13 cellular contexts compared by ENCODE assay signal in the genomic region with DNA sequence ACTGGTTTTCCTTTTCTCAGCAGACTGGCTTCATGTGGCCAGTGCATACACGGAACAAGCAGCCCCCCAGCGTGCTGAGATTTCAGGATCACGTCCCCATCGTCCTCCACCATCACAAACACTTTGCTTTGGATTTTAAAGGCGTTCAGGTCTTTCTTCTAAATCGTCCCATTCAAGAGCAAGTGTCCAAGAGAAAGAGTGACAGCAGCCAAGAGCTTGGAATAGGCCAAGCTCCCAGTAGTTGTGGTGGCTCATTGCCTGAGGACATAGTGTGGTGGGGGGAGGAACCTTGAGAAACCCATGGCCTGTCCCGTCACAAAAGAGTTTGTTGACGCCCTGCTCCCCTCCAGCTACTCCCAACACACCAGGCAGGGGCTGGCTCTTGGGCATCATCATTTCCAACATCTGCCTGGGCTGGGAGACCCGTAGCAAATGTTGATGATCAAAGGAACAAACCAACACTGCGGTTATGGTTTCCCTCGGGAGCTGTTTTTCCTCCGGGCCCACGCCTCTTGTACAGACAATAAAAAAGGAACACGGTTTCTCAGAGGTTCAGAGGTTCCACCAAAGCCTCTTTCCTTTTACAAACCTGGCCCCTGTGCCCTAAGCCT. TPM values are rescaled to one million over a fixed set of nuclear protein-coding genes. Genes with fewer than 3 reads are reported as not detected.
DNase-seq lines count a peak whose midpoint lies in the region; ATAC-seq, FAIRE-seq and TF ChIP-seq lines count a peak whose summit lies in the region.
"Had no signal": no experiment of that assay in that cellular context is flagged by ENCODE, and none has a peak within 500 bp of the region (broad histone marks: within the 10 kb centered on the region; RNA-seq: fewer than 3 reads in every experiment).

No MANE protein-coding gene starts in this region.

- peaks cover 6% of the 10 kb centered on the region for H3K36me3 Mint-ChIP-seq in brain

- peak overlapping the region; percentile 13; the same call in 1 of the 2 replicates for H3K9ac ChIP-seq in HepG2 (ENCODE audit: insufficient read depth, low read depth, low read length)

- CTCF ChIA-PET in HepG2 (lab: Yijun Ruan, JAX; ENCODE audit: low intra/inter-chr PET ratio, low total read pairs), result interaction anchor here (0.6 to 1.6 kb wide), 6 partner anchors 27 to 211 kb away, joined by 3 to 10 read pairs (median 5); no protein-coding TSS in a partner anchor

- in situ Hi-C loops in HepG2 (cut with HindIII; ENCODE audit: extremely low pct_ligation_motif_present, low pct_unique_long_range_greater_than_20kb), result loop anchor here (5.0 kb wide), 1 partner anchor 192 kb away; no protein-coding TSS in a partner anchor

- no peaks in the 10 kb centered on the region for H4K20me1 ChIP-seq in HepG2 (ENCODE audit: insufficient read depth, low read length)

- H3K4me2 ChIP-seq in HepG2 (ENCODE audit: low read depth, low read length), result peak overlapping the region; percentile 81

- FAIRE-seq in HepG2 (lab: Jason Lieb, UNC), result no peak

- H3K27ac Mint-ChIP-seq in brain, result peak overlapping the region in 4 of 5 experiments; percentile 51 to 90 (median 80)
- H3K27ac Mint-ChIP-seq: activated CD8-positive, alpha-beta T cell treated with anti-CD3 and anti-CD28 coated beads for 36 hours had no signal

- H3K9me3 ChIP-seq in HepG2 (ENCODE audit: low read length) (no peaks in the 10 kb centered on the region), right lobe of liver (no peaks in the 10 kb centered on the region), uterus (no peaks in the 10 kb centered on the region)
- H3K9me3 ChIP-seq: lower lobe of right lung had no signal

- no peaks in the 10 kb centered on the region for H3K27me3 Mint-ChIP-seq in brain
- H3K27me3 Mint-ChIP-seq: activated CD8-positive, alpha-beta T cell treated with anti-CD3 and anti-CD28 coated beads for 36 hours had no signal

- H3K79me2 ChIP-seq in HepG2 (ENCODE audit: insufficient read depth, low read length), result no peaks in the 10 kb centered on the region

- WGBS in HepG2 (ENCODE audit: low lambda C conversion rate), result 27% methylated on average over 11 of the region's 14 CpGs
- WGBS in right lobe of liver (ENCODE audit: insufficient coverage, low coverage, low lambda C conversion rate, missing lambda C conversion rate), result 57% methylated on average over 10 of the region's 14 CpGs

- POLR2A ChIA-PET in HepG2 (lab: Yijun Ruan, JAX), result interaction anchor here (1.0 to 1.5 kb wide), 3 partner anchors 20 to 92 kb away, joined by 3 to 4 read pairs (median 4); partner anchors contain the start of gene FADS3

- H3K9me3 Mint-ChIP-seq in brain, result no peaks in the 10 kb centered on the region
- H3K9me3 Mint-ChIP-seq: activated CD8-positive, alpha-beta T cell treated with anti-CD3 and anti-CD28 coated beads for 36 hours had no signal

- peak; percentile 6 for ATAC-seq in HepG2
- no peak for ATAC-seq in right lobe of liver
- ATAC-seq in HG02610 (IDR thresholded peaks at IDR 0.05; ENCODE audit: unreplicated experiment), result no peak

- TF ChIP-seq EP300 in HepG2 (IDR thresholded peaks at IDR 0.05; ENCODE audit: low read depth in 2 of 2, low read length in 2 of 2) (no peak), HepG2 (CRISPR knock-in tag; IDR thresholded peaks at IDR 0.05; ENCODE audit: borderline replicate concordance) (no peak)

- intact Hi-C loops in HepG2 (cut with micrococcal nuclease; ENCODE audit: unreplicated experiment), result loop anchor here (2.0 kb wide), 1 partner anchor 212 kb away; no protein-coding TSS in a partner anchor
- intact Hi-C loops in right lobe of liver (cut with DNase I), result no loop called here
- intact Hi-C loops in uterus (cut with DNase I; ENCODE audit: low total_unique reads), result no loop called here

- H3K27ac ChIP-seq in HepG2 (ENCODE audit: extremely low read length, insufficient read depth, low read length), result no peak overlapping the region
- H3K27ac ChIP-seq in right lobe of liver, result no peak overlapping the region
- peak overlapping the region; percentile 58 to 66 for H3K27ac ChIP-seq in uterus
- H3K27ac ChIP-seq: foreskin keratinocyte, lower lobe of right lung had no signal

- no peak for TF ChIP-seq RAD21 in HepG2 (CRISPR knock-in tag; IDR thresholded peaks at IDR 0.05)

- DNase-seq in HepG2 (ENCODE audit: low spot score) (no peak), right lobe of liver (no peak), medulla oblongata (ENCODE audit: extremely low spot score) (peak; percentile 41), uterus (no peak), NCI-H748 (lab: John Stamatoyannopoulos, UW; ENCODE audit: unreplicated experiment) (no peak), SKM-1 treated with dmso at 0.1 percent for 144 hours (lab: John Stamatoyannopoulos, UW; ENCODE audit: unreplicated experiment) (no peak)
- DNase-seq: NCI-H2029, SIG-M5 had no signal

- peaks cover 22% of the 10 kb centered on the region for H3K4me1 Mint-ChIP-seq in brain

- H2AFZ ChIP-seq in HepG2 (ENCODE audit: low read length), result no peak overlapping the region

- peaks cover 0 to under 1% of the 10 kb centered on the region in 2 experiments; a peak in 2 of 5 replicates for H3K36me3 ChIP-seq in HepG2 (replicated peaks in 1 of 2; ENCODE audit: control insufficient read depth in 1 of 2, insufficient read depth in 2 of 2, low read length in 2 of 2)
- no peaks in the 10 kb centered on the region for H3K36me3 ChIP-seq in right lobe of liver
- H3K36me3 ChIP-seq in uterus, result no peaks in the 10 kb centered on the region

- H3K4me3 ChIP-seq in HepG2 (replicated peaks in 1 of 3; ENCODE audit: insufficient read depth in 1 of 3, low read depth in 2 of 3, low read length in 3 of 3) (peak overlapping the region in 1 of 3 experiments; percentile 44; a peak in 1 of 6 replicates), right lobe of liver (no peak overlapping the region), uterus (no peak overlapping the region)
- H3K4me3 ChIP-seq: lower lobe of right lung had no signal

- H3K4me3 Mint-ChIP-seq in brain, result peak overlapping the region in 1 of 5 experiments; percentile 23

- H3K27me3 ChIP-seq in HepG2 (ENCODE audit: control insufficient read depth in 1 of 2, insufficient read depth in 2 of 2, low read length in 2 of 2) (peaks cover 0 to 6% of the 10 kb centered on the region in 2 experiments; a peak in 1 of 5 replicates), right lobe of liver (no peaks in the 10 kb centered on the region), uterus (no peaks in the 10 kb centered on the region)

- H3K4me1 ChIP-seq in HepG2 (ENCODE audit: insufficient read depth, low read length) (peaks cover 26% of the 10 kb centered on the region), right lobe of liver (no peaks in the 10 kb centered on the region), uterus (no peaks in the 10 kb centered on the region)
- H3K4me1 ChIP-seq: foreskin keratinocyte had no signal

- TF ChIP-seq CTCF in HepG2 (CRISPR knock-in tag; IDR thresholded peaks at IDR 0.05) (no peak), right lobe of liver (IDR thresholded peaks at IDR 0.05) (no peak), brain (conservative IDR thresholded peaks at IDR 0.05) (no peak), uterus (IDR thresholded peaks at IDR 0.05) (no peak)

- TF ChIP-seq POLR2A in HepG2 (IDR thresholded peaks at IDR 0.05; ENCODE audit: insufficient read depth in 1 of 2, low read depth in 2 of 2, low read length in 2 of 2) (no peak), right lobe of liver (IDR thresholded peaks at IDR 0.05) (no peak), uterus (IDR thresholded peaks at IDR 0.05) (no peak)

- BruUV-seq in HepG2 (replicated peaks; lab: Mats Ljungman, UMichigan), result no TSS peak

RNA-seq across cellular contexts. Expression of gene FADS3, which starts 20.8 kb away (rescaled TPM):
- total RNA-seq in HepG2 (2016; rRNA removed; fragmentation: Illumina TruSeq; extraction: Trizol), result 4.5 and 13.4 TPM in 2 replicates
- total RNA-seq in HepG2 (2016; cell fraction: cytosol; rRNA removed; fragmentation: Illumina TruSeq; extraction: Trizol; ENCODE audit: low read depth), result 8.3 and 10.6 TPM in 2 replicates
- total RNA-seq in HepG2 (2016; cell fraction: insoluble cytoplasmic fraction; rRNA removed; fragmentation: Illumina TruSeq; extraction: Trizol), result 3.4 and 13.2 TPM in 2 replicates
- total RNA-seq in HepG2 (2016; cell fraction: membrane; rRNA removed; fragmentation: Illumina TruSeq; extraction: Trizol), result 7.7 and 10.7 TPM in 2 replicates
- total RNA-seq in HepG2 (2016; cell fraction: nucleus; rRNA removed; fragmentation: Illumina TruSeq; extraction: Trizol), result 12.9 and 21.0 TPM in 2 replicates
- polyA plus RNA-seq in HepG2 (2011; rRNA removed), result 23.2 and 36.6 TPM in 2 replicates
- 13.7 and 17.5 TPM in 2 replicates for polyA plus RNA-seq in HepG2 (2011; cell fraction: cytosol; rRNA removed)
- 236 and 242 TPM in 2 replicates for polyA plus RNA-seq in HepG2 (2011; cell fraction: nucleus; rRNA removed)
- 5.1 and 11.5 TPM in 2 replicates for polyA plus RNA-seq in HepG2 (2012)
- polyA plus RNA-seq in HepG2 (2016; cell fraction: cytosol; fragmentation: Illumina TruSeq; extraction: Trizol; ENCODE audit: low read depth), result 8.0 and 9.6 TPM in 2 replicates
- 4.7 and 5.0 TPM in 2 replicates for polyA plus RNA-seq in HepG2 (2016; cell fraction: insoluble cytoplasmic fraction; fragmentation: Illumina TruSeq; extraction: Trizol; ENCODE audit: low read depth)
- polyA plus RNA-seq in HepG2 (2016; cell fraction: membrane; fragmentation: Illumina TruSeq; extraction: Trizol; ENCODE audit: low read depth), result 7.9 and 9.0 TPM in 2 replicates
- 36.8 and 37.1 TPM in 2 replicates for polyA plus RNA-seq in HepG2 (2016; cell fraction: nucleus; fragmentation: Illumina TruSeq; extraction: Trizol; ENCODE audit: insufficient read depth, low read depth)
- polyA minus RNA-seq in HepG2 (2011; rRNA and poly(A)+ RNA removed; ENCODE audit: low replicate concordance), result 30.7 and 67.4 TPM in 2 replicates
- polyA minus RNA-seq in HepG2 (2011; cell fraction: cytosol; rRNA and poly(A)+ RNA removed), result 10.5 and 13.0 TPM in 2 replicates
- 10.9 and 15.8 TPM in 2 replicates for polyA minus RNA-seq in HepG2 (2011; cell fraction: nucleus; rRNA and poly(A)+ RNA removed)
- 10 to 100 TPM; 13.0 to 69.8 (median 22.7) TPM for total RNA-seq in right lobe of liver
- 13.7 TPM for polyA plus RNA-seq in brain (ENCODE audit: insufficient read depth, low read depth, low replicate concordance)
- total RNA-seq in uterus, result 10 to 100 TPM; 18.2 to 74.6 (median 32.0) TPM

RNA-seq across cellular contexts. Expression of gene FADS2, which starts 42.4 kb away (rescaled TPM):
- total RNA-seq in HepG2 (2016; rRNA removed; fragmentation: Illumina TruSeq; extraction: Trizol), result 54.7 and 124 TPM in 2 replicates
- total RNA-seq in HepG2 (2016; cell fraction: cytosol; rRNA removed; fragmentation: Illumina TruSeq; extraction: Trizol; ENCODE audit: low read depth), result 17.6 and 17.8 TPM in 2 replicates
- 51.3 and 120 TPM in 2 replicates for total RNA-seq in HepG2 (2016; cell fraction: insoluble cytoplasmic fraction; rRNA removed; fragmentation: Illumina TruSeq; extraction: Trizol)
- 42.1 and 45.1 TPM in 2 replicates for total RNA-seq in HepG2 (2016; cell fraction: membrane; rRNA removed; fragmentation: Illumina TruSeq; extraction: Trizol)
- total RNA-seq in HepG2 (2016; cell fraction: nucleus; rRNA removed; fragmentation: Illumina TruSeq; extraction: Trizol), result 103 and 115 TPM in 2 replicates
- 90.1 and 125 TPM in 2 replicates for polyA plus RNA-seq in HepG2 (2011; rRNA removed)
- 66.9 and 93.5 TPM in 2 replicates for polyA plus RNA-seq in HepG2 (2011; cell fraction: cytosol; rRNA removed)
- polyA plus RNA-seq in HepG2 (2011; cell fraction: nucleus; rRNA removed), result 77.8 and 97.6 TPM in 2 replicates
- polyA plus RNA-seq in HepG2 (2012), result 111 and 112 TPM in 2 replicates
- 16.3 and 18.5 TPM in 2 replicates for polyA plus RNA-seq in HepG2 (2016; cell fraction: cytosol; fragmentation: Illumina TruSeq; extraction: Trizol; ENCODE audit: low read depth)
- polyA plus RNA-seq in HepG2 (2016; cell fraction: insoluble cytoplasmic fraction; fragmentation: Illumina TruSeq; extraction: Trizol; ENCODE audit: low read depth), result 43.7 and 53.6 TPM in 2 replicates
- polyA plus RNA-seq in HepG2 (2016; cell fraction: membrane; fragmentation: Illumina TruSeq; extraction: Trizol; ENCODE audit: low read depth), result 27.1 and 32.3 TPM in 2 replicates
- polyA plus RNA-seq in HepG2 (2016; cell fraction: nucleus; fragmentation: Illumina TruSeq; extraction: Trizol; ENCODE audit: insufficient read depth, low read depth), result 153 and 164 TPM in 2 replicates
- 240 and 324 TPM in 2 replicates for polyA minus RNA-seq in HepG2 (2011; rRNA and poly(A)+ RNA removed; ENCODE audit: low replicate concordance)
- polyA minus RNA-seq in HepG2 (2011; cell fraction: cytosol; rRNA and poly(A)+ RNA removed), result 65.5 and 71.3 TPM in 2 replicates
- polyA minus RNA-seq in HepG2 (2011; cell fraction: nucleus; rRNA and poly(A)+ RNA removed), result 23.2 and 36.6 TPM in 2 replicates
- total RNA-seq in right lobe of liver, result 100 to 1,000 TPM in 4 of 6 experiments, 1 to 10 TPM in 2; 4.2 to 166 (median 110) TPM
- polyA plus RNA-seq in brain (ENCODE audit: insufficient read depth, low read depth, low replicate concordance), result 266 TPM
- total RNA-seq in uterus, result 100 to 1,000 TPM in 2 of 4 donors, 10 to 100 TPM in 2; 13.5 to 117 (median 84.9) TPM

RNA-seq across cellular contexts. Expression of gene RAB3IL1, which starts 46.8 kb away (rescaled TPM):
- total RNA-seq in HepG2 (2016; rRNA removed; fragmentation: Illumina TruSeq; extraction: Trizol) (1.2 and 1.3 TPM in 2 replicates), right lobe of liver (1 to 10 TPM; 3.2 to 9.1 (median 4.2) TPM), uterus (10 to 100 TPM; 12.6 to 60.3 (median 26.8) TPM)
- total RNA-seq in HepG2 (2016; cell fraction: cytosol; rRNA removed; fragmentation: Illumina TruSeq; extraction: Trizol; ENCODE audit: low read depth), result 0.61 and 2.5 TPM in 2 replicates
- total RNA-seq in HepG2 (2016; cell fraction: insoluble cytoplasmic fraction; rRNA removed; fragmentation: Illumina TruSeq; extraction: Trizol), result 1.2 and 1.4 TPM in 2 replicates
- 1.2 and 1.4 TPM in 2 replicates for total RNA-seq in HepG2 (2016; cell fraction: membrane; rRNA removed; fragmentation: Illumina TruSeq; extraction: Trizol)
- total RNA-seq in HepG2 (2016; cell fraction: nucleus; rRNA removed; fragmentation: Illumina TruSeq; extraction: Trizol), result 0.72 and 0.84 TPM in 2 replicates
- polyA plus RNA-seq in HepG2 (2011; rRNA removed) (2.0 and 2.2 TPM in 2 replicates), brain (ENCODE audit: insufficient read depth, low read depth, low replicate concordance) (5.9 TPM)
- polyA plus RNA-seq in HepG2 (2011; cell fraction: cytosol; rRNA removed), result 1.3 and 3.0 TPM in 2 replicates
- polyA plus RNA-seq in HepG2 (2011; cell fraction: nucleus; rRNA removed), result 2.5 and 3.7 TPM in 2 replicates
- 1.4 and 2.3 TPM in 2 replicates for polyA plus RNA-seq in HepG2 (2012)
- polyA plus RNA-seq in HepG2 (2016; cell fraction: cytosol; fragmentation: Illumina TruSeq; extraction: Trizol; ENCODE audit: low read depth), result 1.5 and 1.7 TPM in 2 replicates
- 1.9 and 2.5 TPM in 2 replicates for polyA plus RNA-seq in HepG2 (2016; cell fraction: insoluble cytoplasmic fraction; fragmentation: Illumina TruSeq; extraction: Trizol; ENCODE audit: low read depth)
- polyA plus RNA-seq in HepG2 (2016; cell fraction: membrane; fragmentation: Illumina TruSeq; extraction: Trizol; ENCODE audit: low read depth), result 1.9 and 2.3 TPM in 2 replicates
- polyA plus RNA-seq in HepG2 (2016; cell fraction: nucleus; fragmentation: Illumina TruSeq; extraction: Trizol; ENCODE audit: insufficient read depth, low read depth), result 2.9 and 6.6 TPM in 2 replicates
- polyA minus RNA-seq in HepG2 (2011; rRNA and poly(A)+ RNA removed; ENCODE audit: low replicate concordance), result 2.6 and 7.7 TPM in 2 replicates
- polyA minus RNA-seq in HepG2 (2011; cell fraction: cytosol; rRNA and poly(A)+ RNA removed), result 2.8 and 11.9 TPM in 2 replicates
- 1.1 and 1.3 TPM in 2 replicates for polyA minus RNA-seq in HepG2 (2011; cell fraction: nucleus; rRNA and poly(A)+ RNA removed)
- total RNA-seq: activated CD8-positive, alpha-beta T cell treated with anti-CD3 and anti-CD28 coated beads for 36 hours had no signal

RNA-seq across cellular contexts. Expression of gene FADS1, which starts 53.7 kb away (rescaled TPM):
- total RNA-seq in HepG2 (2016; rRNA removed; fragmentation: Illumina TruSeq; extraction: Trizol), result 65.8 and 108 TPM in 2 replicates
- total RNA-seq in HepG2 (2016; cell fraction: cytosol; rRNA removed; fragmentation: Illumina TruSeq; extraction: Trizol; ENCODE audit: low read depth), result 28.4 and 32.7 TPM in 2 replicates
- 63.3 and 108 TPM in 2 replicates for total RNA-seq in HepG2 (2016; cell fraction: insoluble cytoplasmic fraction; rRNA removed; fragmentation: Illumina TruSeq; extraction: Trizol)
- 64.5 and 65.2 TPM in 2 replicates for total RNA-seq in HepG2 (2016; cell fraction: membrane; rRNA removed; fragmentation: Illumina TruSeq; extraction: Trizol)
- 91.8 and 110 TPM in 2 replicates for total RNA-seq in HepG2 (2016; cell fraction: nucleus; rRNA removed; fragmentation: Illumina TruSeq; extraction: Trizol)
- 91.8 and 98.4 TPM in 2 replicates for polyA plus RNA-seq in HepG2 (2011; rRNA removed)
- polyA plus RNA-seq in HepG2 (2011; cell fraction: cytosol; rRNA removed), result 80.8 and 110 TPM in 2 replicates
- polyA plus RNA-seq in HepG2 (2011; cell fraction: nucleus; rRNA removed), result 56.1 and 66.5 TPM in 2 replicates
- 70.6 and 81.6 TPM in 2 replicates for polyA plus RNA-seq in HepG2 (2012)
- polyA plus RNA-seq in HepG2 (2016; cell fraction: cytosol; fragmentation: Illumina TruSeq; extraction: Trizol; ENCODE audit: low read depth), result 18.4 and 22.5 TPM in 2 replicates
- 56.1 and 57.8 TPM in 2 replicates for polyA plus RNA-seq in HepG2 (2016; cell fraction: insoluble cytoplasmic fraction; fragmentation: Illumina TruSeq; extraction: Trizol; ENCODE audit: low read depth)
- polyA plus RNA-seq in HepG2 (2016; cell fraction: membrane; fragmentation: Illumina TruSeq; extraction: Trizol; ENCODE audit: low read depth), result 34.4 and 36.5 TPM in 2 replicates
- polyA plus RNA-seq in HepG2 (2016; cell fraction: nucleus; fragmentation: Illumina TruSeq; extraction: Trizol; ENCODE audit: insufficient read depth, low read depth), result 134 TPM in 2 replicates
- 305 and 789 TPM in 2 replicates for polyA minus RNA-seq in HepG2 (2011; rRNA and poly(A)+ RNA removed; ENCODE audit: low replicate concordance)
- 108 and 118 TPM in 2 replicates for polyA minus RNA-seq in HepG2 (2011; cell fraction: cytosol; rRNA and poly(A)+ RNA removed)
- polyA minus RNA-seq in HepG2 (2011; cell fraction: nucleus; rRNA and poly(A)+ RNA removed), result 63.0 and 82.7 TPM in 2 replicates
- total RNA-seq in right lobe of liver, result 10 to 100 TPM; 18.3 to 87.6 (median 34.8) TPM
- polyA plus RNA-seq in brain (ENCODE audit: insufficient read depth, low read depth, low replicate concordance), result 103 TPM
- 10 to 100 TPM; 23.8 to 57.1 (median 38.3) TPM for total RNA-seq in uterus

Comparison
In these comparisons a context has a peak if more than half of its experiments do, and no peak if none do; other contexts are left out.
1. H3K27ac ChIP-seq: peak in uterus (2 of 2); none in HepG2 (single experiment) and right lobe of liver (0 of 3).